23 cellular contexts compared by ENCODE assay signal in the genomic region with DNA sequence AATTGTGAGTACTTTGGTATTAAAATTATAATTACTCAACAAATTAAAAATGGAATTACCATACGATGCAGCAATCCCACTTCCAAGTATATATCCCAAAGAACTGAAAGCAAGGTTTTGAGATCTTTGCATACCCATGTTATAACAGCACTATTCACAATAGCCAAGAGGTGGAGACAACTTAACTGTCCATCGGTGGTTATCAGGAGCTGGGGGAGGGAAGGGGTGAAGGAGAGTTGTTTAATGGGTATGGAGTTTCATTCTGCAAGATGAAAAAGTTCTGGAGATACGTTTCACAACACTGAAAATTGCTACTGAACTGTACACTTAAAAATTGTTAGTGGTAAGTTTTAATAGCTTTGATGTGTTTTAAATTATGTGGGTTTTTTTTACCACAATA. TPM values are rescaled to one million over a fixed set of nuclear protein-coding genes. Genes with fewer than 3 reads are reported as not detected.
DNase-seq lines count a peak whose midpoint lies in the region; ATAC-seq, FAIRE-seq and TF ChIP-seq lines count a peak whose summit lies in the region.
"Had no signal": no experiment of that assay in that cellular context is flagged by ENCODE, and none has a peak within 500 bp of the region (broad histone marks: within the 10 kb centered on the region; RNA-seq: fewer than 3 reads in every experiment).

No MANE protein-coding gene starts in this region.

- no peaks in the 10 kb centered on the region for H3K9me1 ChIP-seq in K562 (ENCODE audit: control insufficient read depth, insufficient read depth, low read length)

- 3% methylated on average over 3 of the region's 3 CpGs for WGBS in K562 (ENCODE audit: insufficient coverage, low coverage, missing lambda C conversion rate)

- BruUV-seq in K562 (replicated peaks; lab: Mats Ljungman, UMichigan) = no TSS peak

- H3K4me2 ChIP-seq in K562 (ENCODE audit: insufficient read depth, low read length) = no peak overlapping the region; the same call in 1 of the 2 replicates

- H3K27ac Mint-ChIP-seq in CD14-positive monocyte = peak overlapping the region in 4 of 7 donors; percentile 20 to 63 (median 58)
- no peak overlapping the region for H3K27ac Mint-ChIP-seq in activated naive CD4-positive, alpha-beta T cell treated with anti-CD3 and anti-CD28 coated beads for 36 hours
- H3K27ac Mint-ChIP-seq: activated CD4-positive, alpha-beta T cell treated with anti-CD3 and anti-CD28 coated beads, Interleukin-2, amount 10 ng/mL, durations not matched to agents 24 days and 14 days; nephron had no signal

- no peak for DNase-seq in CD14-positive monocyte (ENCODE audit: low spot score)
- DNase-seq in OCI-M1 (lab: John Stamatoyannopoulos, UW) = peak; percentile 76
- peak in 2 of 4 experiments; percentile 58 to 70 for DNase-seq in K562 (ENCODE audit: extremely low read depth in 1 of 4, low spot score in 3 of 4)
- no peak for DNase-seq in foreskin keratinocyte
- no peak for DNase-seq in activated naive CD4-positive, alpha-beta T cell treated with anti-CD3 and anti-CD28 coated beads for 36 hours
- no peak for DNase-seq in DMS79 (lab: John Stamatoyannopoulos, UW)
- no peak for DNase-seq in kidney
- DNase-seq: activated CD4-positive, alpha-beta T cell treated with anti-CD3 and anti-CD28 coated beads, Interleukin-2, amount 10 ng/mL, durations not matched to agents 24 days and 14 days; C1 segment of cervical spinal cord; left ventricle myocardium superior; midbrain; MM.1S; NCI-H1694; right lobe of liver; SHP77; T-cell had no signal

- H3K27me3 ChIP-seq in K562 (ENCODE audit: control insufficient read depth in 2 of 2, insufficient read depth in 2 of 2, low read length in 2 of 2) (no peaks in the 10 kb centered on the region), foreskin keratinocyte (no peaks in the 10 kb centered on the region)
- H3K27me3 ChIP-seq: ascending aorta, right lobe of liver had no signal

- TF ChIP-seq RAD21 in K562 (CRISPR knock-in tag; conservative IDR thresholded peaks at IDR 0.05 in 1 of 2, IDR thresholded peaks at IDR 0.05 in 1 of 2) = peak; percentile 53 to 74

- no peaks in the 10 kb centered on the region for H3K9me3 Mint-ChIP-seq in CD14-positive monocyte
- no peaks in the 10 kb centered on the region for H3K9me3 Mint-ChIP-seq in activated naive CD4-positive, alpha-beta T cell treated with anti-CD3 and anti-CD28 coated beads for 36 hours
- H3K9me3 Mint-ChIP-seq: activated CD4-positive, alpha-beta T cell treated with anti-CD3 and anti-CD28 coated beads, Interleukin-2, amount 10 ng/mL, durations not matched to agents 24 days and 14 days; activated naive CD4-positive, alpha-beta T cell treated with anti-CD3 and anti-CD28 coated beads, Interleukin-2, amount 50 U/mL, for 24 hours; nephron; T-cell had no signal

- H3K36me3 Mint-ChIP-seq in CD14-positive monocyte = peaks cover 24 to 59% of the 10 kb centered on the region in 2 donors
- peaks cover 4% of the 10 kb centered on the region for H3K36me3 Mint-ChIP-seq in activated naive CD4-positive, alpha-beta T cell treated with anti-CD3 and anti-CD28 coated beads for 36 hours (ENCODE audit: low read depth)

- ATAC-seq in K562 (peak; percentile 76), foreskin keratinocyte (no peak), GM18858 (IDR thresholded peaks at IDR 0.05; ENCODE audit: unreplicated experiment) (no peak)
- ATAC-seq: left ventricle myocardium superior, right lobe of liver, T-cell had no signal

- no peak overlapping the region for H3K4me3 Mint-ChIP-seq in CD14-positive monocyte
- H3K4me3 Mint-ChIP-seq in activated naive CD4-positive, alpha-beta T cell treated with anti-CD3 and anti-CD28 coated beads for 36 hours = no peak overlapping the region
- H3K4me3 Mint-ChIP-seq: activated CD4-positive, alpha-beta T cell treated with anti-CD3 and anti-CD28 coated beads, Interleukin-2, amount 10 ng/mL, durations not matched to agents 24 days and 14 days; activated naive CD4-positive, alpha-beta T cell treated with anti-CD3 and anti-CD28 coated beads, Interleukin-2, amount 50 U/mL, for 24 hours; nephron; T-cell had no signal

- H4K20me1 ChIP-seq in K562 (replicated peaks; ENCODE audit: control insufficient read depth, insufficient read depth, low read length) = peaks cover 13% of the 10 kb centered on the region; the same call in 1 of the 2 replicates

- TF ChIP-seq EP300 in K562 (IDR thresholded peaks at IDR 0.05; ENCODE audit: low read length) = no peak; the same call in 1 of the 2 replicates

- no peak overlapping the region for H3K4me3 ChIP-seq in K562
- H3K4me3 ChIP-seq in kidney (ENCODE audit: low read length in 2 of 2) = no peak overlapping the region
- H3K4me3 ChIP-seq: ascending aorta, right lobe of liver had no signal

- TF ChIP-seq CTCF in CD14-positive monocyte (IDR thresholded peaks at IDR 0.05) = no peak
- peak; percentile 40 to 52 (median 46); a peak in 5 of 6 replicates for TF ChIP-seq CTCF in K562 (IDR thresholded peaks at IDR 0.05 in 2 of 3, conservative IDR thresholded peaks at IDR 0.05 in 1 of 3; ENCODE audit: insufficient read depth in 2 of 3, low read depth in 1 of 3, low read length in 3 of 3)
- peak; percentile 26 for TF ChIP-seq CTCF in foreskin keratinocyte (conservative IDR thresholded peaks at IDR 0.05)
- TF ChIP-seq CTCF in kidney (IDR thresholded peaks at IDR 0.05; ENCODE audit: borderline replicate concordance, extremely low read depth, insufficient read depth) = no peak

- no peak overlapping the region for H2AFZ ChIP-seq in K562 (ENCODE audit: low read depth, low read length)
- H2AFZ ChIP-seq: parathyroid adenoma had no signal

- H3K27me3 Mint-ChIP-seq in CD14-positive monocyte (ENCODE audit: low read depth in 3 of 3) = no peaks in the 10 kb centered on the region
- no peaks in the 10 kb centered on the region for H3K27me3 Mint-ChIP-seq in activated naive CD4-positive, alpha-beta T cell treated with anti-CD3 and anti-CD28 coated beads for 36 hours (ENCODE audit: low read depth)
- H3K27me3 Mint-ChIP-seq: activated CD4-positive, alpha-beta T cell treated with anti-CD3 and anti-CD28 coated beads, Interleukin-2, amount 10 ng/mL, durations not matched to agents 24 days and 14 days; activated naive CD4-positive, alpha-beta T cell treated with anti-CD3 and anti-CD28 coated beads, Interleukin-2, amount 50 U/mL, for 24 hours; T-cell had no signal

- H3K36me3 ChIP-seq in K562 (ENCODE audit: control insufficient read depth, insufficient read depth, low read length) = peaks cover 37% of the 10 kb centered on the region
- H3K36me3 ChIP-seq in kidney (ENCODE audit: control insufficient read depth in 1 of 2, insufficient read depth in 2 of 2, low read length in 2 of 2) = no peaks in the 10 kb centered on the region
- H3K36me3 ChIP-seq: right lobe of liver had no signal

- POLR2A ChIA-PET in K562 (lab: Yijun Ruan, JAX) = interaction anchor here (0.6 to 2.5 kb wide), 8 partner anchors 9 to 36 kb away, joined by 3 to 11 read pairs (median 5); a partner anchor contains a TSS

- in situ Hi-C loops in K562 (cut with MboI) = no loop called here

- intact Hi-C loops in CD14-positive monocyte (cut with micrococcal nuclease) (no loop called here), K562 (cut with micrococcal nuclease) (loop anchor here (1.0 to 5.0 kb wide), 2 partner anchors 67 to 86 kb away; no protein-coding TSS in a partner anchor), kidney (cut with DNase I) (no loop called here)
- intact Hi-C loops in activated naive CD4-positive, alpha-beta T cell treated with anti-CD3 and anti-CD28 coated beads for 36 hours (cut with micrococcal nuclease) = no loop called here

- H3K9ac ChIP-seq in K562 (ENCODE audit: insufficient read depth in 1 of 2, low read depth in 2 of 2, low read length in 2 of 2) (no peak overlapping the region), kidney (ENCODE audit: low read length in 2 of 2) (no peak overlapping the region)
- H3K9ac ChIP-seq: parathyroid adenoma had no signal

- TF ChIP-seq POLR2A in K562 (conservative IDR thresholded peaks at IDR 0.05) = no peak

- H3K4me1 Mint-ChIP-seq in CD14-positive monocyte = peaks cover 51% of the 10 kb centered on the region
- peaks cover 41% of the 10 kb centered on the region for H3K4me1 Mint-ChIP-seq in activated naive CD4-positive, alpha-beta T cell treated with anti-CD3 and anti-CD28 coated beads for 36 hours (ENCODE audit: low read depth)

- CTCF ChIA-PET in K562 (lab: Yijun Ruan, JAX; ENCODE audit: low intra/inter-chr PET ratio) = no interaction called here
- CTCF ChIA-PET in activated naive CD4-positive, alpha-beta T cell treated with anti-CD3 and anti-CD28 coated beads for 36 hours (lab: Charles Lee) = no interaction called here

- H3K27ac ChIP-seq in K562 (ENCODE audit: extremely low read depth, low read depth, low read length) (peak overlapping the region; percentile 43; the same call in 2 of the 3 replicates), foreskin keratinocyte (no peak overlapping the region), kidney (ENCODE audit: low read depth in 2 of 2, low read length in 2 of 2) (no peak overlapping the region)
- H3K27ac ChIP-seq: ascending aorta, parathyroid adenoma, right lobe of liver had no signal

- H3K9me3 ChIP-seq in K562 (replicated peaks; ENCODE audit: control insufficient read depth, insufficient read depth, low read depth, low read length) = no peaks in the 10 kb centered on the region
- H3K9me3 ChIP-seq in kidney (ENCODE audit: control insufficient read depth in 1 of 2, low read length in 2 of 2) = no peaks in the 10 kb centered on the region
- H3K9me3 ChIP-seq: ascending aorta, right lobe of liver had no signal

- H3K4me1 ChIP-seq in K562 (replicated peaks in 1 of 2; ENCODE audit: control insufficient read depth in 2 of 2, insufficient read depth in 2 of 2, low read length in 2 of 2) = peaks cover 31 to 34% of the 10 kb centered on the region in 2 experiments
- peaks cover 3% of the 10 kb centered on the region for H3K4me1 ChIP-seq in foreskin keratinocyte
- peaks cover 0 to 4% of the 10 kb centered on the region in 2 donors for H3K4me1 ChIP-seq in kidney (ENCODE audit: control insufficient read depth in 1 of 2, insufficient read depth in 1 of 2, low read depth in 1 of 2, low read length in 2 of 2)
- H3K4me1 ChIP-seq: parathyroid adenoma had no signal

- FAIRE-seq in K562 (lab: Jason Lieb, UNC) = peak; percentile 88
- FAIRE-seq in kidney (lab: Jason Lieb, UNC) = no peak
- FAIRE-seq: colon, H54 had no signal

- H3K79me2 ChIP-seq in K562 (ENCODE audit: control insufficient read depth, insufficient read depth, low read length) = peaks cover 100% of the 10 kb centered on the region

RNA-seq across cellular contexts. Expression of a gene that starts 25.7 kb away (rescaled TPM):
- 100 to 1,000 TPM; 202 to 258 TPM for polyA plus RNA-seq in CD14-positive monocyte
- 50.3 and 59.4 TPM in 2 replicates for total RNA-seq in K562 (2011; cell fraction: chromatin; rRNA removed; ENCODE audit: low replicate concordance)
- 56.7 and 62.9 TPM in 2 replicates for total RNA-seq in K562 (2011; cell fraction: nucleolus; rRNA removed)
- total RNA-seq in K562 (2011; cell fraction: nucleoplasm; rRNA removed) = 57.3 and 84.3 TPM in 2 replicates
- total RNA-seq in K562 (2014; rRNA removed) = 116 and 159 TPM in 2 replicates
- total RNA-seq in K562 (2014; rRNA removed; fragmentation: Illumina TruSeq; extraction: Trizol) = 149 and 158 TPM in 2 replicates
- 145 and 157 TPM in 2 replicates for total RNA-seq in K562 (2015; rRNA removed; fragmentation: Illumina TruSeq; extraction: Trizol)
- 166 and 176 TPM in 2 replicates for total RNA-seq in K562 (2021)
- 96.0 and 147 TPM in 2 replicates for polyA plus RNA-seq in K562 (2011; rRNA removed)
- polyA plus RNA-seq in K562 (2011; cell fraction: cytosol; rRNA removed) = 49.4 and 88.1 TPM in 2 replicates
- 23.8 and 27.1 TPM in 2 replicates for polyA plus RNA-seq in K562 (2011; cell fraction: nucleus; rRNA removed)
- polyA plus RNA-seq in K562 (2012) = 104 and 127 TPM in 2 replicates
- 134 and 214 TPM in 2 replicates for polyA plus RNA-seq in K562 (2014; fragmentation: Illumina TruSeq; extraction: Trizol)
- polyA plus RNA-seq in K562 (2014; fragmentation: Nextera tagmentation; extraction: Ambion mirVana) = 10 to 100 TPM; 25.1 to 35.7 TPM
- 148 and 197 TPM in 2 replicates for polyA plus RNA-seq in K562 (2014; rRNA removed)
- 400 and 439 TPM in 2 replicates for polyA minus RNA-seq in K562 (2011; rRNA and poly(A)+ RNA removed)
- polyA minus RNA-seq in K562 (2011; cell fraction: cytosol; rRNA and poly(A)+ RNA removed) = 74.6 and 128 TPM in 2 replicates
- polyA minus RNA-seq in K562 (2011; cell fraction: nucleus; rRNA and poly(A)+ RNA removed) = 25.2 and 34.9 TPM in 2 replicates
- total RNA-seq in foreskin keratinocyte = 115 and 120 TPM in 2 replicates
- 62.3 and 72.1 TPM in 2 replicates for polyA plus RNA-seq in foreskin keratinocyte
- 10 to 100 TPM; 84.2 to 93.0 TPM for total RNA-seq in activated naive CD4-positive, alpha-beta T cell treated with anti-CD3 and anti-CD28 coated beads for 36 hours
- total RNA-seq in kidney = 122 TPM
- polyA plus RNA-seq in kidney (ENCODE audit: insufficient read depth, low read depth, low replicate concordance) = 59.8 TPM

Comparison
In these comparisons a context has a peak if more than half of its experiments do, and no peak if none do; other contexts are left out.
1. CTCF ChIP-seq: peak in K562 (3 of 3) and foreskin keratinocyte (single experiment); none in CD14-positive monocyte (single experiment) and kidney (single experiment).